In the genomic region with DNA sequence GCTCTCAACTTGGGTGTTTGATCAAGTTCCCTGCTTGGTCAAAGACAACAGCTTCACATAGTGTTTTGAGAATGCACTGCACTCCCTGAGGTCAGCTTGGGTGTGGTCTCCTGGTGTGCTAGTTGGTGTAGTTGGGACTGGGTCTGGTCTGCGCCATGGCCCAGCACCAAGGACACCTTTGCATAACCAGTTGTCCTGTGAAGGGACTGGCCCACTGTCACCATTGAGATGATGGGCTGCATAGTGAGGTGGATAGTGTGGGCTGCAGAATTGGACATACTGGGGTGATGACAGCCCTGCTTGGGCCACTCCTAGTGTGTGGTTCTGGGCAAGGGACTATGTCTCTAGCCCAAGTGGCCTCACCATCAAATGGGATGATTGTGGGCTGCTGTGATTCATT, we compare ENCODE assay signal across 15 cellular contexts. TPM values are rescaled to one million over a fixed set of nuclear protein-coding genes. Genes with fewer than 3 reads are reported as not detected.
DNase-seq lines count a peak whose midpoint lies in the region; ATAC-seq and TF ChIP-seq lines count a peak whose summit lies in the region.
"Had no signal": no experiment of that assay in that cellular context is flagged by ENCODE, and none has a peak within 500 bp of the region (broad histone marks: within the 10 kb centered on the region; RNA-seq: fewer than 3 reads in every experiment).

No MANE protein-coding gene starts in this region.

- peaks cover 12 to 23% (median 15%) of the 10 kb centered on the region in 3 donors for H3K4me1 Mint-ChIP-seq in T-cell
- H3K4me1 Mint-ChIP-seq in T-helper 2 cell treated with Interferon-gamma antibody and Interleukin-4, amounts not matched to agents 5 μg/mL and 100 μg/mL, for 36 hours (ENCODE audit: low read depth) = peaks cover 5% of the 10 kb centered on the region

- H3K27me3 Mint-ChIP-seq in T-cell = no peaks in the 10 kb centered on the region
- H3K27me3 Mint-ChIP-seq in T-helper 2 cell treated with Interferon-gamma antibody and Interleukin-4, amounts not matched to agents 5 μg/mL and 100 μg/mL, for 36 hours (ENCODE audit: low read depth) = peaks cover 7% of the 10 kb centered on the region
- H3K27me3 Mint-ChIP-seq: activated B cell treated with CpG ODN at 0.5 μM for 24 hours, B cell had no signal

- intact Hi-C loops in right cardiac atrium (cut with DNase I) = loop anchor here in 1 of 4 donors (5.0 kb wide), 1 partner anchor 81 kb away; no protein-coding TSS in a partner anchor
- intact Hi-C loops in Right ventricle myocardium superior (cut with DNase I) = no loop called here
- intact Hi-C loops in colonic mucosa (cut with DNase I) = no loop called here

- no peak overlapping the region for H3K9ac ChIP-seq in colonic mucosa (ENCODE audit: low read depth in 2 of 2, low read length in 2 of 2)

- no peak for TF ChIP-seq CTCF in colonic mucosa (IDR thresholded peaks at IDR 0.05)

- H3K4me1 ChIP-seq in right cardiac atrium (ENCODE audit: control insufficient read depth, insufficient read depth, low read length) (peaks cover 4% of the 10 kb centered on the region), colonic mucosa (peaks cover 4% of the 10 kb centered on the region)

- peak; percentile 16 to 41 for ATAC-seq in right cardiac atrium
- ATAC-seq in Right ventricle myocardium superior (ENCODE audit: poor library complexity) = no peak
- ATAC-seq in T-cell (replicated peaks in 1 of 4) = peak in 1 of 4 experiments; percentile 22
- ATAC-seq in left lobe of liver = peak; percentile 21
- no peak for ATAC-seq in HG02798 (IDR thresholded peaks at IDR 0.05; ENCODE audit: poor library complexity, unreplicated experiment)

- H3K4me3 Mint-ChIP-seq in T-cell = no peak overlapping the region
- H3K4me3 Mint-ChIP-seq in T-helper 2 cell treated with Interferon-gamma antibody and Interleukin-4, amounts not matched to agents 5 μg/mL and 100 μg/mL, for 36 hours = no peak overlapping the region
- H3K4me3 Mint-ChIP-seq: activated B cell treated with CpG ODN at 0.5 μM for 24 hours, B cell had no signal

- 95% methylated on average over 1 of the region's 1 CpG for WGBS in right cardiac atrium

- H3K27me3 ChIP-seq in right cardiac atrium (ENCODE audit: control insufficient read depth, insufficient read depth) (no peaks in the 10 kb centered on the region), colonic mucosa (no peaks in the 10 kb centered on the region)

- H3K9me3 ChIP-seq in right cardiac atrium (ENCODE audit: control insufficient read depth, low read length) (no peaks in the 10 kb centered on the region), colonic mucosa (no peaks in the 10 kb centered on the region)

- H3K27ac Mint-ChIP-seq in T-cell = peak overlapping the region; percentile 46 to 55
- H3K27ac Mint-ChIP-seq in T-helper 2 cell treated with Interferon-gamma antibody and Interleukin-4, amounts not matched to agents 5 μg/mL and 100 μg/mL, for 36 hours = no peak overlapping the region
- H3K27ac Mint-ChIP-seq: activated B cell treated with CpG ODN at 0.5 μM for 24 hours had no signal

- no peak overlapping the region for H3K27ac ChIP-seq in right cardiac atrium (ENCODE audit: low read length)
- H3K27ac ChIP-seq in colonic mucosa = no peak overlapping the region

- H3K9me3 Mint-ChIP-seq in T-cell = no peaks in the 10 kb centered on the region
- no peaks in the 10 kb centered on the region for H3K9me3 Mint-ChIP-seq in T-helper 2 cell treated with Interferon-gamma antibody and Interleukin-4, amounts not matched to agents 5 μg/mL and 100 μg/mL, for 36 hours
- H3K9me3 Mint-ChIP-seq: activated B cell treated with CpG ODN at 0.5 μM for 24 hours had no signal

- POLR2A ChIA-PET in T-cell (lab: Charles Lee) = interaction anchor here in 1 of 2 donors (0.7 kb wide), 1 partner anchor 10 kb away, joined by 3 read pairs; no protein-coding TSS in a partner anchor

- CTCF ChIA-PET in T-cell (lab: Charles Lee) = interaction anchor here (0.6 to 1.6 kb wide), 6 partner anchors 8 to 406 kb away, joined by 3 to 11 read pairs (median 4); partner anchors contain the start of gene RPSA (in 1 of the 2)

- no peaks in the 10 kb centered on the region for H3K36me3 ChIP-seq in colonic mucosa

- DNase-seq in right cardiac atrium = no peak
- no peak for DNase-seq in Right ventricle myocardium superior
- no peak for DNase-seq in T-cell
- DNase-seq in left lobe of liver (ENCODE audit: low spot score) = no peak
- no peak for DNase-seq in colonic mucosa
- no peak for DNase-seq in central memory CD4-positive, alpha-beta T cell
- DNase-seq in T-helper 2 cell treated with Interferon-gamma antibody and Interleukin-4, amounts not matched to agents 5 μg/mL and 100 μg/mL, for 36 hours (ENCODE audit: low spot score) = no peak
- DNase-seq: activated B cell treated with CpG ODN at 0.5 μM for 24 hours; islet precursor cell; NCI-H1105; NCI-H510A treated with DMSO at 0.1 percent for 48 hours; SHP77; stimulated activated CD4-positive, alpha-beta T cell treated with anti-CD3 and anti-CD28 coated beads, Interleukin-2, amount 100 ng/mL, for 48 hours had no signal

- peaks cover 36% of the 10 kb centered on the region for H3K36me3 Mint-ChIP-seq in T-cell
- H3K36me3 Mint-ChIP-seq in T-helper 2 cell treated with Interferon-gamma antibody and Interleukin-4, amounts not matched to agents 5 μg/mL and 100 μg/mL, for 36 hours (ENCODE audit: low read depth) = peaks cover 40% of the 10 kb centered on the region

- H3K4me3 ChIP-seq in right cardiac atrium (ENCODE audit: low read length) = no peak overlapping the region
- H3K4me3 ChIP-seq in colonic mucosa = no peak overlapping the region

RNA-seq across cellular contexts. Expression of gene RPSA, which starts 9.5 kb away (rescaled TPM):
- 100 to 1,000 TPM; 446 to 642 (median 525) TPM for total RNA-seq in right cardiac atrium
- polyA plus RNA-seq in right cardiac atrium = 619 TPM
- total RNA-seq in Right ventricle myocardium superior = 389 TPM
- 1,000 to 10,000 TPM; 1,722 to 2,107 (median 1,965) TPM for total RNA-seq in T-cell
- total RNA-seq in left lobe of liver = 280 TPM
- total RNA-seq in colonic mucosa = 1,000 to 10,000 TPM in 1 of 2 donors, 100 to 1,000 TPM in 1; 896 to 1,381 TPM

RNA-seq across cellular contexts. Expression of gene SLC25A38, which starts 32.8 kb away (rescaled TPM):
- total RNA-seq in right cardiac atrium = 10 to 100 TPM; 11.1 to 19.9 (median 13.0) TPM
- polyA plus RNA-seq in right cardiac atrium = 13.0 TPM
- 14.4 TPM for total RNA-seq in Right ventricle myocardium superior
- total RNA-seq in T-cell = 10 to 100 TPM; 40.2 to 53.6 (median 46.5) TPM
- total RNA-seq in left lobe of liver = 28.9 TPM
- 10 to 100 TPM; 41.7 to 45.5 TPM for total RNA-seq in colonic mucosa

RNA-seq across cellular contexts. Expression of gene MOBP, which starts 51.5 kb away (rescaled TPM):
- total RNA-seq in right cardiac atrium (under 1 TPM in 3 of 4 donors, not detected in 1; 0.06 to 0.32 (median 0.25) TPM), Right ventricle myocardium superior (not detected), T-cell (under 1 TPM in 1 of 5 donors, not detected in 4; 0.20 TPM), left lobe of liver (not detected), colonic mucosa (under 1 TPM; 0.56 to 0.72 TPM)
- 0.05 TPM for polyA plus RNA-seq in right cardiac atrium
- total RNA-seq: B cell had no signal

Comparison
In these comparisons a context has a peak if more than half of its experiments do, and no peak if none do; other contexts are left out.
1. ATAC-seq: peak in right cardiac atrium (2 of 2) and left lobe of liver (single experiment); none in Right ventricle myocardium superior (single experiment) and HG02798 (single experiment).